In the genomic region with DNA sequence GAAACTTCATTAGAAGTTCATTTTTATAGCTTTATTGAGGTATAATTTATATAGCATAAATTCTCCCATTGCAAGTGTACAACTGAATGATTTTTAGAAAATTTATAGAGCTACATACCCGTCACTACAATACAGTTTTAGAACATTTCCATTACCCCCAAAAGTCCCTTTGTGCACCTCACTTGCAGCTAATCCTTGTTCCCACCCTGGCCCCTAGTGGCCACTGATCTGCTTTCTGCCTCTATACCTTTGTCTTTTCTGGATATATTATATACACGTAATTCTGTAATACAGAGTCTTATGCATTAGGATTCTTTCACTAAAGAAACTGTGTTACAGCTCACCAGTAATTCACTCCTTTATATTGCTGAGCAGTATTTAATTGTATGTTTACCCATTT, we compare ENCODE assay signal across 13 cellular contexts.
DNase-seq lines count a peak whose midpoint lies in the region; ATAC-seq, FAIRE-seq and TF ChIP-seq lines count a peak whose summit lies in the region.
"Had no signal": no experiment of that assay in that cellular context is flagged by ENCODE, and none has a peak within 500 bp of the region (broad histone marks: within the 10 kb centered on the region; RNA-seq: fewer than 3 reads in every experiment).

No MANE protein-coding gene starts in this region.

- WGBS in testis, 2 donors: 78 to 82% methylated on average over 2 of the region's 2 CpGs

- POLR2A ChIA-PET in activated CD4-positive, alpha-beta T cell treated with anti-CD3 and anti-CD28 coated beads for 36 hours (lab: Charles Lee): no interaction called here

- H3K27ac Mint-ChIP-seq in activated CD4-positive, alpha-beta T cell treated with anti-CD3 and anti-CD28 coated beads for 36 hours: no peak overlapping the region
- H3K27ac Mint-ChIP-seq: activated naive CD4-positive, alpha-beta T cell treated with anti-CD3 and anti-CD28 coated beads, Interleukin-2, amount 10 ng/mL, durations not matched to agents 7 days and 5 days; stimulated activated naive CD8-positive, alpha-beta T cell treated with anti-CD3 and anti-CD28 coated beads, Interleukin-15, Interleukin-2, amounts not matched to agents 100 ng/mL and 50 ng/mL, for 24 hours had no signal

- no peak overlapping the region for H3K4me3 ChIP-seq in testis

- H3K4me3 Mint-ChIP-seq in activated CD4-positive, alpha-beta T cell treated with anti-CD3 and anti-CD28 coated beads for 36 hours: no peak overlapping the region
- H3K4me3 Mint-ChIP-seq: activated naive CD4-positive, alpha-beta T cell treated with anti-CD3 and anti-CD28 coated beads, Interleukin-2, amount 10 ng/mL, durations not matched to agents 7 days and 5 days; stimulated activated naive CD8-positive, alpha-beta T cell treated with anti-CD3 and anti-CD28 coated beads, Interleukin-15, Interleukin-2, amounts not matched to agents 100 ng/mL and 50 ng/mL, for 24 hours had no signal

- H3K27me3 ChIP-seq in testis: no peaks in the 10 kb centered on the region

- H3K9me3 Mint-ChIP-seq in activated CD4-positive, alpha-beta T cell treated with anti-CD3 and anti-CD28 coated beads for 36 hours (ENCODE audit: low read depth): peaks cover 2% of the 10 kb centered on the region

- peak; percentile 4 for DNase-seq in activated CD4-positive, alpha-beta T cell treated with anti-CD3 and anti-CD28 coated beads for 36 hours
- DNase-seq in activated CD4-positive, alpha-beta T cell treated with anti-CD3 and anti-CD28 coated beads for 1 hour: no peak
- peak; percentile 8 for DNase-seq in NCI-H460 (ENCODE audit: extremely low read depth, low read depth)
- DNase-seq in dermis blood vessel endothelial cell: peak; percentile 34
- peak; percentile 17 for DNase-seq in testis
- no peak for DNase-seq in urothelium cell line (ENCODE audit: low spot score)
- no peak for DNase-seq in anterior cingulate cortex (lab: John Stamatoyannopoulos, UW)
- no peak for DNase-seq in cerebellar cortex (ENCODE audit: low spot score)
- DNase-seq: activated naive CD4-positive, alpha-beta T cell treated with anti-CD3 and anti-CD28 coated beads, Interleukin-2, amount 10 ng/mL, durations not matched to agents 7 days and 5 days; C1 segment of cervical spinal cord; right cardiac atrium; SHP77 treated with DMSO at 0.1 percent for 48 hours had no signal

- no peaks in the 10 kb centered on the region for H3K36me3 Mint-ChIP-seq in activated CD4-positive, alpha-beta T cell treated with anti-CD3 and anti-CD28 coated beads for 36 hours (ENCODE audit: low read depth)
- H3K36me3 Mint-ChIP-seq: activated naive CD4-positive, alpha-beta T cell treated with anti-CD3 and anti-CD28 coated beads, Interleukin-2, amount 10 ng/mL, durations not matched to agents 7 days and 5 days had no signal

- FAIRE-seq in urothelium cell line (lab: Jason Lieb, UNC): no peak

- no peaks in the 10 kb centered on the region for H3K9me3 ChIP-seq in testis

- peaks cover 5% of the 10 kb centered on the region for H3K27me3 Mint-ChIP-seq in activated CD4-positive, alpha-beta T cell treated with anti-CD3 and anti-CD28 coated beads for 36 hours
- H3K27me3 Mint-ChIP-seq: activated naive CD4-positive, alpha-beta T cell treated with anti-CD3 and anti-CD28 coated beads, Interleukin-2, amount 10 ng/mL, durations not matched to agents 7 days and 5 days; stimulated activated naive CD8-positive, alpha-beta T cell treated with anti-CD3 and anti-CD28 coated beads, Interleukin-15, Interleukin-2, amounts not matched to agents 100 ng/mL and 50 ng/mL, for 24 hours had no signal

- no peak for TF ChIP-seq POLR2A in testis (IDR thresholded peaks at IDR 0.05)

- intact Hi-C loops in activated CD4-positive, alpha-beta T cell treated with anti-CD3 and anti-CD28 coated beads for 36 hours (cut with DNase I, micrococcal nuclease): no loop called here
- intact Hi-C loops in testis (cut with DNase I; ENCODE audit: low total_unique reads): no loop called here

- ATAC-seq in activated CD4-positive, alpha-beta T cell treated with anti-CD3 and anti-CD28 coated beads for 36 hours: no peak
- ATAC-seq: right cardiac atrium had no signal

- H3K36me3 ChIP-seq in testis (ENCODE audit: low read depth, missing control alignments): no peaks in the 10 kb centered on the region

- peak in 1 of 3 experiments; percentile 3 for TF ChIP-seq CTCF in testis (IDR thresholded peaks at IDR 0.05)

- CTCF ChIA-PET in activated CD4-positive, alpha-beta T cell treated with anti-CD3 and anti-CD28 coated beads for 36 hours (lab: Charles Lee): interaction anchor here (0.7 kb wide), 1 partner anchor 17 kb away, joined by 3 read pairs; no protein-coding TSS in a partner anchor

- no peak overlapping the region for H3K27ac ChIP-seq in testis

- H3K4me1 ChIP-seq in testis: no peaks in the 10 kb centered on the region

- H3K4me1 Mint-ChIP-seq in activated CD4-positive, alpha-beta T cell treated with anti-CD3 and anti-CD28 coated beads for 36 hours: no peaks in the 10 kb centered on the region
- H3K4me1 Mint-ChIP-seq: activated naive CD4-positive, alpha-beta T cell treated with anti-CD3 and anti-CD28 coated beads, Interleukin-2, amount 10 ng/mL, durations not matched to agents 7 days and 5 days had no signal

Comparison
In these comparisons a context has a peak if more than half of its experiments do, and no peak if none do; other contexts are left out.
1. DNase-seq: peak in activated CD4-positive, alpha-beta T cell treated with anti-CD3 and anti-CD28 coated beads for 36 hours (single experiment), NCI-H460 (single experiment), dermis blood vessel endothelial cell (single experiment) and testis (single experiment); none in activated CD4-positive, alpha-beta T cell treated with anti-CD3 and anti-CD28 coated beads for 1 hour (single experiment), urothelium cell line (single experiment), anterior cingulate cortex (0 of 58) and cerebellar cortex (single experiment).